ENCODE assay signal across 19 cellular contexts in the genomic region with DNA sequence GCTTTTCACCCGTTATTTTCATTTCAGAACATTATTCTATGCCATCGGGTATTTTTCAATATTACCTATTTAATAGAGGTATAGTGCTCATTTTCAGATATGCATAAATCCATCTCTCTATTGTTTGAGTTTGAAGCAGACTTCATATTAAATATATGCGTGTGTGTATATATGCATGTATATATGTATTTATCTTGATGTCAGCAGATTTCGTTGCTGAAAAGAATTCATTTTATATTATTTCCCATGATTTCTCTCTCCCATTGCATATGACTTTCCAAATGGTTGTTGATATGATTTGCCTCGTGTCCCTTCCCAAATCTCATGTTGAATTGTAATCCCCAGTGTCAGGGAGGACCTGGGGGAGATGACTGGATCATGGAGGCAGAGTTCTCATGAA. TPM values are rescaled to one million over a fixed set of nuclear protein-coding genes. Genes with fewer than 3 reads are reported as not detected.
A peak's percentile ranks its signal among the peaks of the same experiment; 100 is the strongest.
DNase-seq lines count a peak whose midpoint lies in the region; ATAC-seq, FAIRE-seq and TF ChIP-seq lines count a peak whose summit lies in the region.
"Had no signal": no experiment of that assay in that cellular context is flagged by ENCODE, and none has a peak within 500 bp of the region (broad histone marks: within the 10 kb centered on the region; RNA-seq: fewer than 3 reads in every experiment).

No MANE protein-coding gene starts in this region.

- no peak overlapping the region for H3K4me3 Mint-ChIP-seq in naive thymus-derived CD8-positive, alpha-beta T cell
- H3K4me3 Mint-ChIP-seq: CD4-positive, CD25-positive, alpha-beta regulatory T cell; CD8-positive, alpha-beta T cell had no signal

- no peak for FAIRE-seq in H54 (lab: Jason Lieb, UNC)
- FAIRE-seq: D721Med, G401.6 had no signal

- H3K4me2 ChIP-seq in DOHH2 (ENCODE audit: low read length), result peak overlapping the region; percentile 100
- peak overlapping the region; percentile 73; the same call in 1 of the 2 replicates for H3K4me2 ChIP-seq in KMS-11
- peak overlapping the region; percentile 87 for H3K4me2 ChIP-seq in OCI-LY7 (ENCODE audit: low read length)
- H3K4me2 ChIP-seq: BLaER1 had no signal

- BruUV-seq in OCI-LY7 (replicated peaks; lab: Mats Ljungman, UMichigan), result no TSS peak

- intact Hi-C loops in OCI-LY7 (cut with micrococcal nuclease; ENCODE audit: unreplicated experiment), result no loop called here

- H3K36me3 Mint-ChIP-seq in naive thymus-derived CD8-positive, alpha-beta T cell, result no peaks in the 10 kb centered on the region
- H3K36me3 Mint-ChIP-seq: CD4-positive, CD25-positive, alpha-beta regulatory T cell; CD8-positive, alpha-beta T cell had no signal

- H3K9me2 ChIP-seq in DOHH2 (replicated peaks; ENCODE audit: control insufficient read depth, low read length), result no peaks in the 10 kb centered on the region
- no peaks in the 10 kb centered on the region for H3K9me2 ChIP-seq in OCI-LY7 (ENCODE audit: insufficient read depth, low read length)

- no peak overlapping the region for H3K27ac Mint-ChIP-seq in naive thymus-derived CD8-positive, alpha-beta T cell
- H3K27ac Mint-ChIP-seq: B cell; CD4-positive, CD25-positive, alpha-beta regulatory T cell; CD8-positive, alpha-beta T cell had no signal

- peaks cover 15% of the 10 kb centered on the region for H3K79me2 ChIP-seq in DOHH2 (ENCODE audit: control insufficient read depth, low read length)
- H3K79me2 ChIP-seq in KMS-11 (ENCODE audit: insufficient read depth, low read depth), result no peaks in the 10 kb centered on the region
- peaks cover 6% of the 10 kb centered on the region; the same call in 1 of the 2 replicates for H3K79me2 ChIP-seq in OCI-LY7 (ENCODE audit: insufficient read depth, low read depth, low read length)

- H3K9me3 ChIP-seq in DOHH2 (ENCODE audit: control insufficient read depth, insufficient read depth, low read length) (peaks cover 5% of the 10 kb centered on the region; the same call in 1 of the 2 replicates), OCI-LY7 (ENCODE audit: low read length) (no peaks in the 10 kb centered on the region), neutrophil (no peaks in the 10 kb centered on the region)
- H3K9me3 ChIP-seq: BLaER1 had no signal

- no peak for TF ChIP-seq POLR2A in H54 (IDR thresholded peaks at IDR 0.05; ENCODE audit: low read depth, low read length)

- H3K4me1 ChIP-seq in DOHH2 (ENCODE audit: control insufficient read depth, low read length) (peaks cover 80% of the 10 kb centered on the region), KMS-11 (ENCODE audit: low read depth, poor library complexity, severe bottlenecking) (peaks cover 50% of the 10 kb centered on the region), OCI-LY7 (ENCODE audit: insufficient read depth, low read length, poor library complexity, severe bottlenecking) (peaks cover 70% of the 10 kb centered on the region), neutrophil (ENCODE audit: control insufficient read depth in 1 of 2, insufficient read depth in 1 of 2, low read depth in 1 of 2, low read length in 1 of 2) (peaks cover 51 to 52% of the 10 kb centered on the region in 2 experiments)

- H3K9me3 Mint-ChIP-seq in naive thymus-derived CD8-positive, alpha-beta T cell, result no peaks in the 10 kb centered on the region
- H3K9me3 Mint-ChIP-seq: CD4-positive, CD25-positive, alpha-beta regulatory T cell; CD8-positive, alpha-beta T cell had no signal

- peak overlapping the region; percentile 32; the same call in 1 of the 2 replicates for H2AFZ ChIP-seq in KMS-11 (ENCODE audit: low read depth)
- peak overlapping the region; percentile 98; the same call in 1 of the 2 replicates for H2AFZ ChIP-seq in OCI-LY7 (ENCODE audit: low read length)

- H3K36me3 ChIP-seq in DOHH2 (ENCODE audit: control insufficient read depth, low read length) (peaks cover 11% of the 10 kb centered on the region), KMS-11 (ENCODE audit: insufficient read depth) (no peaks in the 10 kb centered on the region), OCI-LY7 (ENCODE audit: insufficient read depth, low read length) (no peaks in the 10 kb centered on the region), neutrophil (no peaks in the 10 kb centered on the region)
- H3K36me3 ChIP-seq: BLaER1 had no signal

- TF ChIP-seq CTCF in DOHH2 (IDR thresholded peaks at IDR 0.05; ENCODE audit: low read depth, low read length, poor library complexity, severe bottlenecking) (no peak), KMS-11 (conservative IDR thresholded peaks at IDR 0.05; ENCODE audit: low read depth, low read length) (no peak), OCI-LY7 (conservative IDR thresholded peaks at IDR 0.05; ENCODE audit: low read length) (no peak), neutrophil (IDR thresholded peaks at IDR 0.05) (no peak)

- H3K27me3 ChIP-seq in DOHH2 (ENCODE audit: control insufficient read depth, low read length), result no peaks in the 10 kb centered on the region
- H3K27me3 ChIP-seq in KMS-11 (ENCODE audit: insufficient read depth, low read depth), result no peaks in the 10 kb centered on the region
- no peaks in the 10 kb centered on the region for H3K27me3 ChIP-seq in neutrophil
- H3K27me3 ChIP-seq: BLaER1 had no signal

- POLR2A ChIA-PET in OCI-LY7 (lab: Charles Lee), result interaction anchor here (0.7 kb wide), 1 partner anchor 76 kb away, joined by 4 read pairs; no protein-coding TSS in a partner anchor
- POLR2A ChIA-PET in naive thymus-derived CD8-positive, alpha-beta T cell (lab: Charles Lee), result no interaction called here

- H3F3A ChIP-seq in DOHH2 (ENCODE audit: control insufficient read depth, insufficient read depth), result peaks cover 18% of the 10 kb centered on the region

- peaks cover 0 to 6% (median 3%) of the 10 kb centered on the region in 4 donors for H3K4me1 Mint-ChIP-seq in naive thymus-derived CD8-positive, alpha-beta T cell

- peak overlapping the region; percentile 90 for H3K4me3 ChIP-seq in DOHH2 (ENCODE audit: low read length)
- no peak overlapping the region for H3K4me3 ChIP-seq in KMS-11 (IDR thresholded peaks at IDR 0.05; ENCODE audit: insufficient read depth, low read depth, low read length)
- H3K4me3 ChIP-seq in OCI-LY7 (ENCODE audit: low read depth, low read length, poor library complexity, severe bottlenecking), result peak overlapping the region; percentile 64
- no peak overlapping the region for H3K4me3 ChIP-seq in neutrophil (ENCODE audit: low read depth in 1 of 2, low read length in 1 of 2)
- H3K4me3 ChIP-seq: BLaER1 had no signal

- ATAC-seq in HG02852 (IDR thresholded peaks at IDR 0.05; ENCODE audit: unreplicated experiment), result no peak
- ATAC-seq in naive thymus-derived CD8-positive, alpha-beta T cell, result no peak
- ATAC-seq: CD8-positive, alpha-beta T cell had no signal

- H4K20me1 ChIP-seq in DOHH2 (ENCODE audit: control insufficient read depth, insufficient read depth, low read depth, low read length) (no peaks in the 10 kb centered on the region), KMS-11 (ENCODE audit: insufficient read depth) (no peaks in the 10 kb centered on the region), OCI-LY7 (ENCODE audit: insufficient read depth, low read length) (no peaks in the 10 kb centered on the region)
- H4K20me1 ChIP-seq: BLaER1 had no signal

- no peak for DNase-seq in OCI-LY7 (ENCODE audit: low spot score)
- DNase-seq in NCI-H187 (lab: John Stamatoyannopoulos, UW), result no peak
- no peak for DNase-seq in naive thymus-derived CD8-positive, alpha-beta T cell
- no peak for DNase-seq in H54 (ENCODE audit: insufficient read length, low spot score)
- DNase-seq: CD4-positive, CD25-positive, alpha-beta regulatory T cell; CD8-positive, alpha-beta T cell; DMS 273 treated with DMSO at 0.1 percent for 48 hours; DMS79 treated with DMSO at 0.1 percent for 48 hours; GOT3; H7; HCEC 1CT had no signal

- H3K9ac ChIP-seq in KMS-11, result no peak overlapping the region
- H3K9ac ChIP-seq: BLaER1 had no signal

- H3K27me3 Mint-ChIP-seq in naive thymus-derived CD8-positive, alpha-beta T cell, result peaks cover under 1 to 5% (median 2%) of the 10 kb centered on the region in 5 donors

- CTCF ChIA-PET in OCI-LY7 (lab: Charles Lee; ENCODE audit: unreplicated experiment), result interaction anchor here (0.6 kb wide), 1 partner anchor 139 kb away, joined by 4 read pairs; no protein-coding TSS in a partner anchor

- H3K27ac ChIP-seq in DOHH2 (ENCODE audit: low read depth, low read length) (peak overlapping the region; percentile 100), KMS-11 (peak overlapping the region; percentile 90; the same call in 1 of the 2 replicates), OCI-LY7 (ENCODE audit: low read depth, low read length, poor library complexity, severe bottlenecking) (peak overlapping the region; percentile 98), neutrophil (peak overlapping the region; percentile 67)
- H3K27ac ChIP-seq: BLaER1 had no signal

RNA-seq across cellular contexts. Expression of a gene that starts 28.6 kb away (rescaled TPM):
- 113 and 117 TPM in 2 replicates for total RNA-seq in OCI-LY7 (2014; rRNA removed; shearing (Covaris generic))
- 57.6 and 58.8 TPM in 2 replicates for total RNA-seq in OCI-LY7 (2022)
- total RNA-seq in naive thymus-derived CD8-positive, alpha-beta T cell, result 10 to 100 TPM; 29.1 to 30.7 TPM
- polyA plus RNA-seq in naive thymus-derived CD8-positive, alpha-beta T cell, result 10 to 100 TPM; 51.0 to 56.1 (median 54.0) TPM

Comparison
In these comparisons a context has a peak if more than half of its experiments do, and no peak if none do; other contexts are left out.
1. H3K4me3 ChIP-seq: peak in DOHH2 (single experiment) and OCI-LY7 (single experiment); none in KMS-11 (single experiment) and neutrophil (0 of 2).
2. Peak in every context shown above with its lines, with median percentiles within 50 percentile points of each other: H3K27ac ChIP-seq and H3K4me2 ChIP-seq.